In genomic region chr10:84310470-84310869, GRCh38 we compare ENCODE assay signal across 2 cellular contexts.
A peak's percentile ranks its signal among the peaks of the same experiment; 100 is the strongest.
TF ChIP-seq lines count a peak whose summit lies in the region.

No MANE protein-coding gene starts in this region.

TF ChIP-seq in IMR-90, 13 proteins besides CTCF, POLR2A, EP300 and RAD21:
- TF ChIP-seq FOS (IDR thresholded peaks at IDR 0.05; ENCODE audit: low read depth, low read length) (no peak), NFE2L2 (IDR thresholded peaks at IDR 0.05; ENCODE audit: low read depth, low read length) (peak; percentile 80)
TF ChIP-seq in IMR-90: peak in this region for 1.

TF ChIP-seq in K562, 482 proteins besides CTCF, POLR2A, EP300 and RAD21 (continues in another document):
- TF ChIP-seq MAFF (IDR thresholded peaks at IDR 0.05; ENCODE audit: low read length) (peak; percentile 80; the same call in 1 of the 2 replicates), NFE2L1 (tag; IDR thresholded peaks at IDR 0.05; ENCODE audit: borderline replicate concordance, low read depth) (peak; percentile 54; the same call in 1 of the 2 replicates), FOXK2 (conservative IDR thresholded peaks at IDR 0.05 in 1 of 2, IDR thresholded peaks at IDR 0.05 in 1 of 2; ENCODE audit: low read depth in 2 of 2) (no peak), ZNF639 (CRISPR knock-in tag; conservative IDR thresholded peaks at IDR 0.05 in 1 of 2, IDR thresholded peaks at IDR 0.05 in 1 of 2) (no peak), MAZ (CRISPR knock-in tag; conservative IDR thresholded peaks at IDR 0.05 in 1 of 2, IDR thresholded peaks at IDR 0.05 in 1 of 2) (no peak), MXD1 (CRISPR knock-in tag; IDR thresholded peaks at IDR 0.05; ENCODE audit: borderline replicate concordance, poor library complexity, severe bottlenecking) (no peak), COPS2 (conservative IDR thresholded peaks at IDR 0.05) (no peak), ATF1 (CRISPR knock-in tag; IDR thresholded peaks at IDR 0.05) (no peak), ATF1 (tag; IDR thresholded peaks at IDR 0.05) (no peak), SMC3 (conservative IDR thresholded peaks at IDR 0.05; ENCODE audit: insufficient read depth, low read depth, low read length) (no peak), ELK3 (CRISPR knock-in tag; IDR thresholded peaks at IDR 0.05) (no peak), RFX1 (IDR thresholded peaks at IDR 0.05) (peak; percentile 47), GMEB1 (CRISPR knock-in tag; IDR thresholded peaks at IDR 0.05) (no peak), C11orf30 (IDR thresholded peaks at IDR 0.05; ENCODE audit: low read depth) (peak; percentile 87), ZNF174 (CRISPR knock-in tag; IDR thresholded peaks at IDR 0.05) (no peak), ZNF699 (CRISPR knock-in tag; IDR thresholded peaks at IDR 0.05; ENCODE audit: insufficient replicate concordance) (no peak), NFE2 (IDR thresholded peaks at IDR 0.05; ENCODE audit: low read depth) (peak; percentile 94), NRF1 (conservative IDR thresholded peaks at IDR 0.05 in 1 of 2, IDR thresholded peaks at IDR 0.05 in 1 of 2) (peak; percentile 70 to 74), EHMT2 (IDR thresholded peaks at IDR 0.05) (no peak), ZNF780A (CRISPR knock-in tag; IDR thresholded peaks at IDR 0.05) (no peak), MAFK (IDR thresholded peaks at IDR 0.05; ENCODE audit: low read length) (peak; percentile 79; the same call in 1 of the 2 replicates), MAFG (tag; conservative IDR thresholded peaks at IDR 0.05) (peak; percentile 90), SMARCA5 (IDR thresholded peaks at IDR 0.05) (no peak), GABPB1 (CRISPR knock-in tag; IDR thresholded peaks at IDR 0.05) (no peak), ZNF316 (IDR thresholded peaks at IDR 0.05) (peak; percentile 74), ZNF512 (tag; IDR thresholded peaks at IDR 0.05) (no peak), ZNF121 (CRISPR knock-in tag; conservative IDR thresholded peaks at IDR 0.05) (no peak), ZBED1 (IDR thresholded peaks at IDR 0.05) (no peak), CC2D1A (IDR thresholded peaks at IDR 0.05) (no peak), VEZF1 (CRISPR knock-in tag; IDR thresholded peaks at IDR 0.05) (no peak), ZBTB8A (IDR thresholded peaks at IDR 0.05; ENCODE audit: partially characterized antibody) (no peak), ZNF695 (CRISPR knock-in tag; IDR thresholded peaks at IDR 0.05) (no peak), ZNF444 (CRISPR knock-in tag; IDR thresholded peaks at IDR 0.05) (no peak), GTF2A2 (tag; IDR thresholded peaks at IDR 0.05) (no peak), ZNF551 (CRISPR knock-in tag; IDR thresholded peaks at IDR 0.05) (no peak), SRSF3 (IDR thresholded peaks at IDR 0.05; ENCODE audit: insufficient read depth, low read length) (no peak), BACH1 (tag; IDR thresholded peaks at IDR 0.05) (peak; percentile 44; the same call in 1 of the 2 replicates), ZNF224 (CRISPR knock-in tag; IDR thresholded peaks at IDR 0.05) (no peak)
- TF ChIP-seq, protein P1, sequence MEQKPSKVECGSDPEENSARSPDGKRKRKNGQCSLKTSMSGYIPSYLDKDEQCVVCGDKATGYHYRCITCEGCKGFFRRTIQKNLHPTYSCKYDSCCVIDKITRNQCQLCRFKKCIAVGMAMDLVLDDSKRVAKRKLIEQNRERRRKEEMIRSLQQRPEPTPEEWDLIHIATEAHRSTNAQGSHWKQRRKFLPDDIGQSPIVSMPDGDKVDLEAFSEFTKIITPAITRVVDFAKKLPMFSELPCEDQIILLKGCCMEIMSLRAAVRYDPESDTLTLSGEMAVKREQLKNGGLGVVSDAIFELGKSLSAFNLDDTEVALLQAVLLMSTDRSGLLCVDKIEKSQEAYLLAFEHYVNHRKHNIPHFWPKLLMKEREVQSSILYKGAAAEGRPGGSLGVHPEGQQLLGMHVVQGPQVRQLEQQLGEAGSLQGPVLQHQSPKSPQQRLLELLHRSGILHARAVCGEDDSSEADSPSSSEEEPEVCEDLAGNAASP (IDR thresholded peaks at IDR 0.05), result no peak
- TF ChIP-seq, protein P2, sequence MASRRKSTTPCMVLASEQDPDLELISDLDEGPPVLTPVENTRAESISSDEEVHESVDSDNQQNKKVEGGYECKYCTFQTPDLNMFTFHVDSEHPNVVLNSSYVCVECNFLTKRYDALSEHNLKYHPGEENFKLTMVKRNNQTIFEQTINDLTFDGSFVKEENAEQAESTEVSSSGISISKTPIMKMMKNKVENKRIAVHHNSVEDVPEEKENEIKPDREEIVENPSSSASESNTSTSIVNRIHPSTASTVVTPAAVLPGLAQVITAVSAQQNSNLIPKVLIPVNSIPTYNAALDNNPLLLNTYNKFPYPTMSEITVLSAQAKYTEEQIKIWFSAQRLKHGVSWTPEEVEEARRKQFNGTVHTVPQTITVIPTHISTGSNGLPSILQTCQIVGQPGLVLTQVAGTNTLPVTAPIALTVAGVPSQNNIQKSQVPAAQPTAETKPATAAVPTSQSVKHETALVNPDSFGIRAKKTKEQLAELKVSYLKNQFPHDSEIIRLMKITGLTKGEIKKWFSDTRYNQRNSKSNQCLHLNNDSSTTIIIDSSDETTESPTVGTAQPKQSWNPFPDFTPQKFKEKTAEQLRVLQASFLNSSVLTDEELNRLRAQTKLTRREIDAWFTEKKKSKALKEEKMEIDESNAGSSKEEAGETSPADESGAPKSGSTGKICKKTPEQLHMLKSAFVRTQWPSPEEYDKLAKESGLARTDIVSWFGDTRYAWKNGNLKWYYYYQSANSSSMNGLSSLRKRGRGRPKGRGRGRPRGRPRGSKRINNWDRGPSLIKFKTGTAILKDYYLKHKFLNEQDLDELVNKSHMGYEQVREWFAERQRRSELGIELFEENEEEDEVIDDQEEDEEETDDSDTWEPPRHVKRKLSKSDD (conservative IDR thresholded peaks at IDR 0.05; ENCODE audit: low read length), result no peak
- TF ChIP-seq, protein P3, sequence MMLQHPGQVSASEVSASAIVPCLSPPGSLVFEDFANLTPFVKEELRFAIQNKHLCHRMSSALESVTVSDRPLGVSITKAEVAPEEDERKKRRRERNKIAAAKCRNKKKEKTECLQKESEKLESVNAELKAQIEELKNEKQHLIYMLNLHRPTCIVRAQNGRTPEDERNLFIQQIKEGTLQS (IDR thresholded peaks at IDR 0.05), result no peak
- TF ChIP-seq, protein P3 (CRISPR knock-in tag; conservative IDR thresholded peaks at IDR 0.05), result no peak
- TF ChIP-seq, protein P4, sequence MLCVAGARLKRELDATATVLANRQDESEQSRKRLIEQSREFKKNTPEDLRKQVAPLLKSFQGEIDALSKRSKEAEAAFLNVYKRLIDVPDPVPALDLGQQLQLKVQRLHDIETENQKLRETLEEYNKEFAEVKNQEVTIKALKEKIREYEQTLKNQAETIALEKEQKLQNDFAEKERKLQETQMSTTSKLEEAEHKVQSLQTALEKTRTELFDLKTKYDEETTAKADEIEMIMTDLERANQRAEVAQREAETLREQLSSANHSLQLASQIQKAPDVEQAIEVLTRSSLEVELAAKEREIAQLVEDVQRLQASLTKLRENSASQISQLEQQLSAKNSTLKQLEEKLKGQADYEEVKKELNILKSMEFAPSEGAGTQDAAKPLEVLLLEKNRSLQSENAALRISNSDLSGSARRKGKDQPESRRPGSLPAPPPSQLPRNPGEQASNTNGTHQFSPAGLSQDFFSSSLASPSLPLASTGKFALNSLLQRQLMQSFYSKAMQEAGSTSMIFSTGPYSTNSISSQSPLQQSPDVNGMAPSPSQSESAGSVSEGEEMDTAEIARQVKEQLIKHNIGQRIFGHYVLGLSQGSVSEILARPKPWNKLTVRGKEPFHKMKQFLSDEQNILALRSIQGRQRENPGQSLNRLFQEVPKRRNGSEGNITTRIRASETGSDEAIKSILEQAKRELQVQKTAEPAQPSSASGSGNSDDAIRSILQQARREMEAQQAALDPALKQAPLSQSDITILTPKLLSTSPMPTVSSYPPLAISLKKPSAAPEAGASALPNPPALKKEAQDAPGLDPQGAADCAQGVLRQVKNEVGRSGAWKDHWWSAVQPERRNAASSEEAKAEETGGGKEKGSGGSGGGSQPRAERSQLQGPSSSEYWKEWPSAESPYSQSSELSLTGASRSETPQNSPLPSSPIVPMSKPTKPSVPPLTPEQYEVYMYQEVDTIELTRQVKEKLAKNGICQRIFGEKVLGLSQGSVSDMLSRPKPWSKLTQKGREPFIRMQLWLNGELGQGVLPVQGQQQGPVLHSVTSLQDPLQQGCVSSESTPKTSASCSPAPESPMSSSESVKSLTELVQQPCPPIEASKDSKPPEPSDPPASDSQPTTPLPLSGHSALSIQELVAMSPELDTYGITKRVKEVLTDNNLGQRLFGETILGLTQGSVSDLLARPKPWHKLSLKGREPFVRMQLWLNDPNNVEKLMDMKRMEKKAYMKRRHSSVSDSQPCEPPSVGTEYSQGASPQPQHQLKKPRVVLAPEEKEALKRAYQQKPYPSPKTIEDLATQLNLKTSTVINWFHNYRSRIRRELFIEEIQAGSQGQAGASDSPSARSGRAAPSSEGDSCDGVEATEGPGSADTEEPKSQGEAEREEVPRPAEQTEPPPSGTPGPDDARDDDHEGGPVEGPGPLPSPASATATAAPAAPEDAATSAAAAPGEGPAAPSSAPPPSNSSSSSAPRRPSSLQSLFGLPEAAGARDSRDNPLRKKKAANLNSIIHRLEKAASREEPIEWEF (CRISPR knock-in tag; IDR thresholded peaks at IDR 0.05), result no peak
